Comparison of ENCODE assay signal across 10 cellular contexts in genomic region chr5:149724130-149724850, GRCh38. TPM values are rescaled to one million over a fixed set of nuclear protein-coding genes. Genes with fewer than 3 reads are reported as not detected.
DNase-seq lines count a peak whose midpoint lies in the region; ATAC-seq, FAIRE-seq and TF ChIP-seq lines count a peak whose summit lies in the region.
"Had no signal": no experiment of that assay in that cellular context is flagged by ENCODE, and none has a peak within 500 bp of the region (broad histone marks: within the 10 kb centered on the region; RNA-seq: fewer than 3 reads in every experiment).

No MANE protein-coding gene starts in this region.

- peaks cover 0 to 18% (median 14%) of the 10 kb centered on the region in 4 donors for H3K4me1 ChIP-seq in sigmoid colon

- WGBS in sigmoid colon, 2 donors: 59% methylated on average over 3 of the region's 3 CpGs

- H3K27me3 Mint-ChIP-seq in CD4-positive, alpha-beta T cell: peaks cover 10% of the 10 kb centered on the region
- peaks cover 5 to 6% of the 10 kb centered on the region in 2 donors for H3K27me3 Mint-ChIP-seq in T-cell

- H3K9me3 Mint-ChIP-seq in CD4-positive, alpha-beta T cell: no peaks in the 10 kb centered on the region
- H3K9me3 Mint-ChIP-seq in T-cell: no peaks in the 10 kb centered on the region

- no peaks in the 10 kb centered on the region for H3K36me3 ChIP-seq in sigmoid colon
- H3K36me3 ChIP-seq: cardiac muscle cell had no signal

- H3K27me3 ChIP-seq in CD4-positive, alpha-beta T cell (ENCODE audit: control insufficient read depth, insufficient read depth, low read length): peaks cover 5% of the 10 kb centered on the region
- H3K27me3 ChIP-seq in sigmoid colon: no peaks in the 10 kb centered on the region

- no peak overlapping the region for H3K27ac ChIP-seq in CD4-positive, alpha-beta T cell (ENCODE audit: low read depth, low read length)
- H3K27ac ChIP-seq in sigmoid colon: no peak overlapping the region
- H3K27ac ChIP-seq: cardiac muscle cell had no signal

- TF ChIP-seq EP300 in sigmoid colon (IDR thresholded peaks at IDR 0.05): no peak

- FAIRE-seq in GM19239 (lab: Jason Lieb, UNC): peak; percentile 95

- no peak for DNase-seq in CD4-positive, alpha-beta T cell
- DNase-seq in GM19239 (ENCODE audit: insufficient read length, low spot score) (peak; percentile 53), T-cell (no peak), NCI-H446 treated with DMSO at 0.1 percent for 48 hours (lab: John Stamatoyannopoulos, UW) (no peak), medulla oblongata (ENCODE audit: extremely low spot score) (no peak), NCI-H2171 treated with DMSO at 0.1 percent for 48 hours (lab: John Stamatoyannopoulos, UW) (no peak), sigmoid colon (no peak)
- DNase-seq: KBM-7 had no signal

- ATAC-seq in CD4-positive, alpha-beta T cell (ENCODE audit: poor library complexity): peak; percentile 39
- ATAC-seq in HG02981 (IDR thresholded peaks at IDR 0.05; ENCODE audit: unreplicated experiment): peak; percentile 85
- ATAC-seq in T-cell (replicated peaks in 1 of 4): peak; percentile 60 to 79 (median 64)

- CTCF ChIA-PET in CD4-positive, alpha-beta T cell (lab: Charles Lee): no interaction called here
- CTCF ChIA-PET in T-cell (lab: Charles Lee): interaction anchor here in 1 of 2 donors (1.0 kb wide), 1 partner anchor 52 kb away, joined by 3 read pairs; no protein-coding TSS in a partner anchor

- no peaks in the 10 kb centered on the region for H3K36me3 Mint-ChIP-seq in CD4-positive, alpha-beta T cell (ENCODE audit: low read depth)
- no peaks in the 10 kb centered on the region for H3K36me3 Mint-ChIP-seq in T-cell

- no peak for TF ChIP-seq POLR2A in sigmoid colon (IDR thresholded peaks at IDR 0.05)

- no peak overlapping the region for H3K4me3 Mint-ChIP-seq in CD4-positive, alpha-beta T cell
- no peak overlapping the region for H3K4me3 Mint-ChIP-seq in T-cell

- intact Hi-C loops in CD4-positive, alpha-beta T cell (cut with DNase I, micrococcal nuclease): no loop called here
- intact Hi-C loops in sigmoid colon (cut with DNase I): loop anchor here (10.0 kb wide), 1 partner anchor 271 kb away; no protein-coding TSS in a partner anchor

- H3K4me3 ChIP-seq in sigmoid colon: no peak overlapping the region
- H3K4me3 ChIP-seq: cardiac muscle cell had no signal

- H3K27ac Mint-ChIP-seq in CD4-positive, alpha-beta T cell: no peak overlapping the region
- H3K27ac Mint-ChIP-seq in T-cell: peak overlapping the region in 1 of 2 donors; percentile 50

- TF ChIP-seq CTCF in CD4-positive, alpha-beta T cell (IDR thresholded peaks at IDR 0.05): no peak
- no peak for TF ChIP-seq CTCF in sigmoid colon (IDR thresholded peaks at IDR 0.05)

- POLR2A ChIA-PET in CD4-positive, alpha-beta T cell (lab: Charles Lee): interaction anchor here (0.9 kb wide), 1 partner anchor 10 kb away, joined by 3 read pairs; no protein-coding TSS in a partner anchor
- POLR2A ChIA-PET in T-cell (lab: Charles Lee): no interaction called here

- no peaks in the 10 kb centered on the region for H3K9me3 ChIP-seq in CD4-positive, alpha-beta T cell (ENCODE audit: control insufficient read depth, low read length)
- no peaks in the 10 kb centered on the region for H3K9me3 ChIP-seq in sigmoid colon

- peaks cover 7% of the 10 kb centered on the region for H3K4me1 Mint-ChIP-seq in CD4-positive, alpha-beta T cell (ENCODE audit: low read depth)
- H3K4me1 Mint-ChIP-seq in T-cell: peaks cover 6 to 10% (median 10%) of the 10 kb centered on the region in 3 donors

RNA-seq across cellular contexts. Expression of gene PPARGC1B, which starts 5.8 kb away (rescaled TPM):
- total RNA-seq in CD4-positive, alpha-beta T cell: 1 to 10 TPM; 1.8 to 2.3 TPM
- total RNA-seq in T-cell (1 to 10 TPM; 4.3 to 6.0 (median 5.8) TPM), sigmoid colon (10 to 100 TPM in 3 of 4 donors, 1 to 10 TPM in 1; 9.9 to 19.1 (median 12.3) TPM)
- 10 to 100 TPM in 1 of 3 donors, 1 to 10 TPM in 2; 1.8 to 13.9 (median 5.3) TPM for polyA plus RNA-seq in sigmoid colon
